ENCODE assay signal across 13 cellular contexts in the genomic region with DNA sequence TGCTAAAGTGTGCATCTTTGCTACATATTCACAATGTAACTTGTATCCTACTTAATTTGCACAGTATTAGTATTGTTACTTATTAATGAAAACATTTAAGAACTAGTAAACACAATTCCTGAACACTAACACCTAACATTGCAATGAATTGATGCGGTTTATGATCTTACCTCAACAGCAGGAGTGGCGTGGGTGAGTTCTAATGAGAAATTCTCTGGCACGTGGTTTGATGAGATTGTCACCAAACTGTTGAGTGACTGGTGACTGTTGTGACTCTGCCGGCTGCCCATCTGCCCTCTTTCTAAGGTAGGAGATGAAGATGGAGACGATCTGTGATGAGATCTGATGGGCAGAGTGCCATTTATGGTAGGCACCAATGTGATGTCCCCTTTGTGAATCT. TPM values are rescaled to one million over a fixed set of nuclear protein-coding genes. Genes with fewer than 3 reads are reported as not detected.
DNase-seq lines count a peak whose midpoint lies in the region; ATAC-seq and TF ChIP-seq lines count a peak whose summit lies in the region.
"Had no signal": no experiment of that assay in that cellular context is flagged by ENCODE, and none has a peak within 500 bp of the region (broad histone marks: within the 10 kb centered on the region; RNA-seq: fewer than 3 reads in every experiment).

No MANE protein-coding gene starts in this region.

- H3K4me1 ChIP-seq in ascending aorta (peaks cover 0 to 21% of the 10 kb centered on the region in 2 donors), mucosa of descending colon (ENCODE audit: low read depth) (no peaks in the 10 kb centered on the region)

- H3K36me3 ChIP-seq in BJ (ENCODE audit: control insufficient read depth, insufficient read depth, low read length) (peaks cover 7% of the 10 kb centered on the region), ascending aorta (no peaks in the 10 kb centered on the region), mucosa of descending colon (ENCODE audit: low read depth) (no peaks in the 10 kb centered on the region)

- ATAC-seq in HG03097 (IDR thresholded peaks at IDR 0.05; ENCODE audit: low FRiP score, unreplicated experiment) (no peak), mucosa of descending colon (no peak)
- ATAC-seq in activated naive CD4-positive, alpha-beta T cell treated with anti-CD3 and anti-CD28 coated beads, Interleukin-2, amount 50 U/mL, for 72 hours: no peak

- peak overlapping the region; percentile 82 to 88 for H3K27ac ChIP-seq in ascending aorta

- no peak overlapping the region for H3K27ac Mint-ChIP-seq in activated naive CD4-positive, alpha-beta T cell treated with anti-CD3 and anti-CD28 coated beads, Interleukin-2, amount 50 U/mL, for 72 hours
- H3K27ac Mint-ChIP-seq in activated CD4-positive, alpha-beta T cell treated with anti-CD3 and anti-CD28 coated beads, Interleukin-2, amount 10 ng/mL, durations not matched to agents 24 days and 14 days: no peak overlapping the region
- H3K27ac Mint-ChIP-seq: activated naive CD8-positive, alpha-beta T cell treated with anti-CD3 and anti-CD28 coated beads, Interleukin-2, amount 10 ng/mL, durations not matched to agents 7 days and 5 days; CD8-positive, alpha-beta memory T cell had no signal

- DNase-seq in BJ (ENCODE audit: low read depth) (no peak), ascending aorta (ENCODE audit: low spot score in 2 of 2) (no peak), skeletal muscle cell (ENCODE audit: low read depth) (no peak), mucosa of descending colon (no peak)
- DNase-seq in activated naive CD4-positive, alpha-beta T cell treated with anti-CD3 and anti-CD28 coated beads, Interleukin-2, amount 50 U/mL, for 72 hours (ENCODE audit: low spot score in 2 of 2): no peak
- no peak for DNase-seq in activated CD4-positive, alpha-beta T cell treated with anti-CD3 and anti-CD28 coated beads, Interleukin-2, amount 10 ng/mL, durations not matched to agents 24 days and 14 days
- DNase-seq: activated naive CD8-positive, alpha-beta T cell treated with anti-CD3 and anti-CD28 coated beads, Interleukin-2, amount 10 ng/mL, durations not matched to agents 7 days and 5 days; CD8-positive, alpha-beta memory T cell; kidney glomerular epithelial cell; NCI-H1092; NCI-H82 had no signal

- H3K9me3 ChIP-seq in ascending aorta (no peaks in the 10 kb centered on the region), mucosa of descending colon (no peaks in the 10 kb centered on the region)

- H3K27me3 Mint-ChIP-seq in activated CD4-positive, alpha-beta T cell treated with anti-CD3 and anti-CD28 coated beads, Interleukin-2, amount 10 ng/mL, durations not matched to agents 24 days and 14 days: peaks cover 2% of the 10 kb centered on the region
- H3K27me3 Mint-ChIP-seq: activated naive CD8-positive, alpha-beta T cell treated with anti-CD3 and anti-CD28 coated beads, Interleukin-2, amount 10 ng/mL, durations not matched to agents 7 days and 5 days; CD8-positive, alpha-beta memory T cell had no signal

- no peaks in the 10 kb centered on the region for H3K9me3 Mint-ChIP-seq in activated naive CD4-positive, alpha-beta T cell treated with anti-CD3 and anti-CD28 coated beads, Interleukin-2, amount 50 U/mL, for 72 hours
- H3K9me3 Mint-ChIP-seq in activated CD4-positive, alpha-beta T cell treated with anti-CD3 and anti-CD28 coated beads, Interleukin-2, amount 10 ng/mL, durations not matched to agents 24 days and 14 days: no peaks in the 10 kb centered on the region
- H3K9me3 Mint-ChIP-seq: activated naive CD8-positive, alpha-beta T cell treated with anti-CD3 and anti-CD28 coated beads, Interleukin-2, amount 10 ng/mL, durations not matched to agents 7 days and 5 days had no signal

- no peaks in the 10 kb centered on the region for H3K36me3 Mint-ChIP-seq in activated naive CD4-positive, alpha-beta T cell treated with anti-CD3 and anti-CD28 coated beads, Interleukin-2, amount 50 U/mL, for 72 hours
- H3K36me3 Mint-ChIP-seq in activated CD4-positive, alpha-beta T cell treated with anti-CD3 and anti-CD28 coated beads, Interleukin-2, amount 10 ng/mL, durations not matched to agents 24 days and 14 days (ENCODE audit: low read depth): no peaks in the 10 kb centered on the region
- H3K36me3 Mint-ChIP-seq: activated naive CD8-positive, alpha-beta T cell treated with anti-CD3 and anti-CD28 coated beads, Interleukin-2, amount 10 ng/mL, durations not matched to agents 7 days and 5 days; CD8-positive, alpha-beta memory T cell had no signal

- no peak overlapping the region for H3K4me3 Mint-ChIP-seq in activated CD4-positive, alpha-beta T cell treated with anti-CD3 and anti-CD28 coated beads, Interleukin-2, amount 10 ng/mL, durations not matched to agents 24 days and 14 days
- H3K4me3 Mint-ChIP-seq: activated naive CD8-positive, alpha-beta T cell treated with anti-CD3 and anti-CD28 coated beads, Interleukin-2, amount 10 ng/mL, durations not matched to agents 7 days and 5 days; CD8-positive, alpha-beta memory T cell had no signal

- H3K4me3 ChIP-seq in BJ (ENCODE audit: low read depth, low read length): peak overlapping the region; percentile 57
- peak overlapping the region; percentile 73 to 74 for H3K4me3 ChIP-seq in ascending aorta
- H3K4me3 ChIP-seq in iPS-11a (ENCODE audit: low read depth, low read length): peak overlapping the region; percentile 15
- peak overlapping the region; percentile 80 for H3K4me3 ChIP-seq in skeletal muscle cell (ENCODE audit: low read depth, low read length)
- no peak overlapping the region for H3K4me3 ChIP-seq in mucosa of descending colon

- TF ChIP-seq CTCF in BJ (IDR thresholded peaks at IDR 0.05; ENCODE audit: insufficient read depth, low read depth, low read length) (no peak), ascending aorta (IDR thresholded peaks at IDR 0.05) (no peak), mucosa of descending colon (IDR thresholded peaks at IDR 0.05) (no peak)

- no peaks in the 10 kb centered on the region for H3K4me1 Mint-ChIP-seq in activated CD4-positive, alpha-beta T cell treated with anti-CD3 and anti-CD28 coated beads, Interleukin-2, amount 10 ng/mL, durations not matched to agents 24 days and 14 days

- POLR2A ChIA-PET in BJ (lab: Charles Lee): no interaction called here

- CTCF ChIA-PET in BJ (lab: Yijun Ruan, JAX): interaction anchor here (3.3 kb wide), 1 partner anchor 405 kb away, joined by 20 read pairs; no protein-coding TSS in a partner anchor

- intact Hi-C loops in ascending aorta (cut with DNase I): loop anchor here (5.0 kb wide), 1 partner anchor 1558 kb away; no protein-coding TSS in a partner anchor
- intact Hi-C loops in mucosa of descending colon (cut with DNase I, micrococcal nuclease): no loop called here
- intact Hi-C loops in activated CD4-positive, alpha-beta T cell treated with anti-CD3 and anti-CD28 coated beads, Interleukin-2, amount 10 ng/mL, durations not matched to agents 24 days and 14 days (cut with micrococcal nuclease): no loop called here

- H3K27me3 ChIP-seq in BJ (ENCODE audit: control insufficient read depth, insufficient read depth, low read length): no peaks in the 10 kb centered on the region
- H3K27me3 ChIP-seq in ascending aorta: no peaks in the 10 kb centered on the region

RNA-seq across cellular contexts. Expression of gene PCDH18, which starts 2.9 kb away (rescaled TPM):
- polyA plus RNA-seq in BJ (2011; rRNA removed): 122 and 138 TPM in 2 replicates
- 126 and 180 TPM in 2 replicates for polyA minus RNA-seq in BJ (2011; rRNA and poly(A)+ RNA removed)
- 31.6 TPM for total RNA-seq in ascending aorta
- total RNA-seq in activated naive CD4-positive, alpha-beta T cell treated with anti-CD3 and anti-CD28 coated beads, Interleukin-2, amount 50 U/mL, for 72 hours: under 1 TPM in 1 of 2 donors, not detected in 1; 0.06 TPM
- total RNA-seq in mucosa of descending colon: 10 to 100 TPM in 2 of 3 donors, 1 to 10 TPM in 1; 5.0 to 35.2 (median 12.8) TPM
- total RNA-seq in activated CD4-positive, alpha-beta T cell treated with anti-CD3 and anti-CD28 coated beads, Interleukin-2, amount 10 ng/mL, durations not matched to agents 24 days and 14 days: not detected in 2 replicates
- total RNA-seq: activated naive CD8-positive, alpha-beta T cell treated with anti-CD3 and anti-CD28 coated beads, Interleukin-2, amount 10 ng/mL, durations not matched to agents 7 days and 5 days; CD8-positive, alpha-beta memory T cell had no signal
- polyA plus RNA-seq: CD8-positive, alpha-beta memory T cell had no signal
